Comparison of ENCODE assay signal across 14 cellular contexts in the genomic region with DNA sequence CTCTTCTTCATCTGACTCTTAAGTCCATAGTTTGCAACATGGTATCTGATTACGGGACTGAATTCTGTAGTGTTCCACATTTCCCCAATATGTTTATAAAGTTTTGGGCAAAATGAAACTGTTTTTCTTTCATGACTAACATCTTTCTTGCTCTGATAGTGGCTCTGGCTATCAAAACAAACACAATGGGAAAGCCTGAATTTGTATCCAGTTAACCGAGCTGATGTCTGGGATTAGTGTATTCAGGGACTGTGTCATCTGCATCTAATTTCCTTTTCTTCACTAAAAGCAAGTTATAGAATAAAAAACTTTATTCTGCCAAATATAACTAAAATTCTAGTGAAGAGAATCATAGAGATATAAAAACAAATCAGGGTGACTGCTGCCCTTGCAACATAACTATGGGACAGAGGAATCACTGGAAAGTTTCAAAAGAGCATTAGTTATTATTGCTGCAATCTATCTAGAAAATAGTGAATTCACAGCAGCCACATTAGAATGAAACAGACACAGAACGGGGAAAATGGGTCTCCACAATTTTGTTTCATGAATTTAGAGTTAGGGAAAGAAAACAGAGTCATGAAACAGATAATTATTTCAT.
DNase-seq lines count a peak whose midpoint lies in the region; ATAC-seq, FAIRE-seq and TF ChIP-seq lines count a peak whose summit lies in the region.
"Had no signal": no experiment of that assay in that cellular context is flagged by ENCODE, and none has a peak within 500 bp of the region (broad histone marks: within the 10 kb centered on the region; RNA-seq: fewer than 3 reads in every experiment).

No MANE protein-coding gene starts in this region.

- BruUV-seq in K562 (replicated peaks; lab: Mats Ljungman, UMichigan): no TSS peak

- TF ChIP-seq POLR2A in K562 (conservative IDR thresholded peaks at IDR 0.05) (no peak), vagina (IDR thresholded peaks at IDR 0.05) (no peak)

- H3K36me3 ChIP-seq in K562 (ENCODE audit: control insufficient read depth, insufficient read depth, low read length): peaks cover 57% of the 10 kb centered on the region; the same call in 2 of the 3 replicates
- no peaks in the 10 kb centered on the region for H3K36me3 ChIP-seq in vagina
- H3K36me3 ChIP-seq: ovary, WERI-Rb-1 had no signal

- CTCF ChIA-PET in K562 (lab: Yijun Ruan, JAX; ENCODE audit: low intra/inter-chr PET ratio): no interaction called here

- intact Hi-C loops in K562 (cut with micrococcal nuclease) (no loop called here), vagina (cut with DNase I) (no loop called here)

- FAIRE-seq in K562 (lab: Jason Lieb, UNC): no peak
- no peak for FAIRE-seq in urothelium cell line (lab: Jason Lieb, UNC)

- H3K4me1 Mint-ChIP-seq in activated T-cell treated with anti-CD3 and anti-CD28 coated beads, Interleukin-2, amount 50 U/mL, for 72 hours (ENCODE audit: low read depth): peaks cover 42% of the 10 kb centered on the region
- peaks cover 33% of the 10 kb centered on the region for H3K4me1 Mint-ChIP-seq in activated T-cell treated with anti-CD3 and anti-CD28 coated beads, Interleukin-2, amount 50 U/mL, for 24 hours (ENCODE audit: low read depth)

- TF ChIP-seq EP300 in K562 (IDR thresholded peaks at IDR 0.05; ENCODE audit: low read length): no peak

- no peak for TF ChIP-seq RAD21 in K562 (CRISPR knock-in tag; conservative IDR thresholded peaks at IDR 0.05 in 1 of 2, IDR thresholded peaks at IDR 0.05 in 1 of 2)

- TF ChIP-seq CTCF in K562 (IDR thresholded peaks at IDR 0.05 in 2 of 3, conservative IDR thresholded peaks at IDR 0.05 in 1 of 3; ENCODE audit: insufficient read depth in 2 of 3, low read depth in 1 of 3, low read length in 3 of 3) (no peak), vagina (IDR thresholded peaks at IDR 0.05) (no peak)

- H2AFZ ChIP-seq in K562 (ENCODE audit: low read depth, low read length): no peak overlapping the region

- H3K27me3 ChIP-seq in K562 (ENCODE audit: control insufficient read depth in 2 of 2, insufficient read depth in 2 of 2, low read length in 2 of 2) (no peaks in the 10 kb centered on the region), vagina (no peaks in the 10 kb centered on the region)
- H3K27me3 ChIP-seq: ovary had no signal

- no peak overlapping the region for H3K4me2 ChIP-seq in K562 (ENCODE audit: insufficient read depth, low read length)

- no peaks in the 10 kb centered on the region for H3K9me3 ChIP-seq in K562 (replicated peaks; ENCODE audit: control insufficient read depth, insufficient read depth, low read depth, low read length)
- no peaks in the 10 kb centered on the region for H3K9me3 ChIP-seq in vagina
- H3K9me3 ChIP-seq: ovary had no signal

- no peaks in the 10 kb centered on the region for H4K20me1 ChIP-seq in K562 (replicated peaks; ENCODE audit: control insufficient read depth, insufficient read depth, low read length)

- peaks cover 4 to 7% of the 10 kb centered on the region in 2 donors for H3K36me3 Mint-ChIP-seq in activated T-cell treated with anti-CD3 and anti-CD28 coated beads, Interleukin-2, amount 50 U/mL, for 72 hours (ENCODE audit: insufficient read depth in 2 of 2)
- peaks cover 24% of the 10 kb centered on the region for H3K36me3 Mint-ChIP-seq in activated T-cell treated with anti-CD3 and anti-CD28 coated beads, Interleukin-2, amount 50 U/mL, for 24 hours (ENCODE audit: low read depth)

- POLR2A ChIA-PET in K562 (lab: Yijun Ruan, JAX): no interaction called here

- H3K4me3 ChIP-seq in K562 (no peak overlapping the region), vagina (no peak overlapping the region)
- H3K4me3 ChIP-seq: ovary had no signal

- no peaks in the 10 kb centered on the region for H3K79me2 ChIP-seq in K562 (ENCODE audit: control insufficient read depth, insufficient read depth, low read length)

- no peak overlapping the region; the same call in 2 of the 3 replicates for H3K27ac ChIP-seq in K562 (ENCODE audit: extremely low read depth, low read depth, low read length)
- H3K27ac ChIP-seq in vagina: peak overlapping the region; percentile 53
- H3K27ac ChIP-seq: ovary, WERI-Rb-1 had no signal

- H3K4me1 ChIP-seq in K562 (replicated peaks in 1 of 2; ENCODE audit: control insufficient read depth in 2 of 2, insufficient read depth in 2 of 2, low read length in 2 of 2): peaks cover 0 to 26% of the 10 kb centered on the region in 2 experiments; a peak in 3 of 5 replicates
- peaks cover 35% of the 10 kb centered on the region for H3K4me1 ChIP-seq in vagina

- H3K9ac ChIP-seq in K562 (ENCODE audit: insufficient read depth in 1 of 2, low read depth in 2 of 2, low read length in 2 of 2): no peak overlapping the region

- H3K27me3 Mint-ChIP-seq in activated T-cell treated with anti-CD3 and anti-CD28 coated beads, Interleukin-2, amount 50 U/mL, for 72 hours (ENCODE audit: low read depth): no peaks in the 10 kb centered on the region
- no peaks in the 10 kb centered on the region for H3K27me3 Mint-ChIP-seq in activated T-cell treated with anti-CD3 and anti-CD28 coated beads, Interleukin-2, amount 50 U/mL, for 24 hours
- H3K27me3 Mint-ChIP-seq: stimulated activated naive CD8-positive, alpha-beta T cell treated with anti-CD3 and anti-CD28 coated beads, Interleukin-15, amount 100 ng/mL, for 72 hours had no signal

- in situ Hi-C loops in K562 (cut with MboI): no loop called here

- ATAC-seq in activated T-cell treated with anti-CD3 and anti-CD28 coated beads, Interleukin-2, amount 50 U/mL, for 72 hours (replicated peaks in 1 of 2): no peak
- ATAC-seq in K562 (no peak), GM21367 (IDR thresholded peaks at IDR 0.05; ENCODE audit: unreplicated experiment) (no peak)
- ATAC-seq: stimulated activated naive CD8-positive, alpha-beta T cell treated with anti-CD3 and anti-CD28 coated beads, Interleukin-15, amount 100 ng/mL, for 72 hours had no signal

- peak overlapping the region; percentile 85 for H3K27ac Mint-ChIP-seq in activated T-cell treated with anti-CD3 and anti-CD28 coated beads, Interleukin-2, amount 50 U/mL, for 72 hours
- no peak overlapping the region for H3K27ac Mint-ChIP-seq in activated T-cell treated with anti-CD3 and anti-CD28 coated beads, Interleukin-2, amount 50 U/mL, for 24 hours
- H3K27ac Mint-ChIP-seq: stimulated activated naive CD8-positive, alpha-beta T cell treated with anti-CD3 and anti-CD28 coated beads, Interleukin-15, amount 100 ng/mL, for 72 hours had no signal

- peaks cover 0 to 2% of the 10 kb centered on the region in 2 donors for H3K9me3 Mint-ChIP-seq in activated T-cell treated with anti-CD3 and anti-CD28 coated beads, Interleukin-2, amount 50 U/mL, for 72 hours
- H3K9me3 Mint-ChIP-seq in activated T-cell treated with anti-CD3 and anti-CD28 coated beads, Interleukin-2, amount 50 U/mL, for 24 hours: peaks cover 3% of the 10 kb centered on the region
- H3K9me3 Mint-ChIP-seq: stimulated activated naive CD8-positive, alpha-beta T cell treated with anti-CD3 and anti-CD28 coated beads, Interleukin-15, amount 100 ng/mL, for 72 hours had no signal

- DNase-seq in activated T-cell treated with anti-CD3 and anti-CD28 coated beads, Interleukin-2, amount 50 U/mL, for 72 hours: no peak
- no peak for DNase-seq in activated T-cell treated with anti-CD3 and anti-CD28 coated beads, Interleukin-2, amount 50 U/mL, for 24 hours
- DNase-seq in K562 (ENCODE audit: extremely low read depth in 1 of 4, low spot score in 3 of 4) (no peak), iris pigment epithelial cell (ENCODE audit: low read depth) (peak; percentile 86), vagina (ENCODE audit: extremely low spot score in 2 of 2) (no peak), anterior cingulate cortex (lab: John Stamatoyannopoulos, UW) (no peak), urothelium cell line (ENCODE audit: low spot score) (no peak)
- DNase-seq: AML-193; NCI-H446 treated with DMSO at 0.1 percent for 48 hours; ovary; stimulated activated CD4-positive, alpha-beta T cell treated with anti-CD3 and anti-CD28 coated beads, Interleukin-4, amount 100 ng/mL, for 4 hours; stimulated activated naive CD8-positive, alpha-beta T cell treated with anti-CD3 and anti-CD28 coated beads, Interleukin-15, amount 100 ng/mL, for 72 hours; WERI-Rb-1 had no signal

- H3K4me3 Mint-ChIP-seq in activated T-cell treated with anti-CD3 and anti-CD28 coated beads, Interleukin-2, amount 50 U/mL, for 72 hours: peak overlapping the region in 1 of 2 donors; percentile 67
- H3K4me3 Mint-ChIP-seq in activated T-cell treated with anti-CD3 and anti-CD28 coated beads, Interleukin-2, amount 50 U/mL, for 24 hours: no peak overlapping the region
- H3K4me3 Mint-ChIP-seq: stimulated activated naive CD8-positive, alpha-beta T cell treated with anti-CD3 and anti-CD28 coated beads, Interleukin-15, amount 100 ng/mL, for 72 hours had no signal

- H3K9me1 ChIP-seq in K562 (ENCODE audit: control insufficient read depth, insufficient read depth, low read length): no peaks in the 10 kb centered on the region

- WGBS in K562 (ENCODE audit: insufficient coverage, low coverage, missing lambda C conversion rate): 63% methylated on average over 3 of the region's 3 CpGs
